In genomic region chr12:132506730-132507538, GRCh38 we compare ENCODE assay signal across 8 cellular contexts. TPM values are rescaled to one million over a fixed set of nuclear protein-coding genes. Genes with fewer than 3 reads are reported as not detected.
DNase-seq lines count a peak whose midpoint lies in the region; ATAC-seq lines count a peak whose summit lies in the region.

No MANE protein-coding gene starts in this region.

- H3K4me3 Mint-ChIP-seq in activated CD4-positive, alpha-beta T cell treated with anti-CD3 and anti-CD28 coated beads, Interleukin-2, amount 10 ng/mL, durations not matched to agents 7 days and 5 days = peak overlapping the region; percentile 10

- ATAC-seq in HG03139 (IDR thresholded peaks at IDR 0.05; ENCODE audit: unreplicated experiment) = peak; percentile 76
- ATAC-seq in GM19035 (IDR thresholded peaks at IDR 0.05; ENCODE audit: unreplicated experiment) = no peak

- CTCF ChIA-PET in activated CD4-positive, alpha-beta T cell treated with anti-CD3 and anti-CD28 coated beads, Interleukin-2, amount 10 ng/mL, durations not matched to agents 7 days and 5 days (lab: Charles Lee) = interaction anchor here (0.7 to 1.0 kb wide), 2 partner anchors 9 to 64 kb away, joined by 3 to 5 read pairs; no protein-coding TSS in a partner anchor

- DNase-seq in DMS 273 treated with DMSO at 0.1 percent for 48 hours (lab: John Stamatoyannopoulos, UW) = peak; percentile 73
- peak; percentile 79 for DNase-seq in activated CD4-positive, alpha-beta T cell treated with anti-CD3 and anti-CD28 coated beads, Interleukin-2, amount 10 ng/mL, durations not matched to agents 7 days and 5 days
- peak; percentile 41 for DNase-seq in effector CD4-positive, alpha-beta T cell
- peak; percentile 60 for DNase-seq in midbrain (lab: John Stamatoyannopoulos, UW)
- peak; percentile 9 to 22 for DNase-seq in stimulated activated CD8-positive, alpha-beta memory T cell treated with anti-CD3 and anti-CD28 coated beads, Interleukin-7, amount 100 ng/mL, for 1 hour (ENCODE audit: low read depth in 2 of 2)
- DNase-seq in COLO668 (lab: John Stamatoyannopoulos, UW; ENCODE audit: unreplicated experiment) = no peak

- H3K9me3 Mint-ChIP-seq in activated CD4-positive, alpha-beta T cell treated with anti-CD3 and anti-CD28 coated beads, Interleukin-2, amount 10 ng/mL, durations not matched to agents 7 days and 5 days = no peaks in the 10 kb centered on the region

- peak overlapping the region; percentile 88 for H3K27ac Mint-ChIP-seq in activated CD4-positive, alpha-beta T cell treated with anti-CD3 and anti-CD28 coated beads, Interleukin-2, amount 10 ng/mL, durations not matched to agents 7 days and 5 days

- no peaks in the 10 kb centered on the region for H3K27me3 Mint-ChIP-seq in activated CD4-positive, alpha-beta T cell treated with anti-CD3 and anti-CD28 coated beads, Interleukin-2, amount 10 ng/mL, durations not matched to agents 7 days and 5 days

- no peaks in the 10 kb centered on the region for H3K36me3 Mint-ChIP-seq in activated CD4-positive, alpha-beta T cell treated with anti-CD3 and anti-CD28 coated beads, Interleukin-2, amount 10 ng/mL, durations not matched to agents 7 days and 5 days (ENCODE audit: low read depth)

- POLR2A ChIA-PET in activated CD4-positive, alpha-beta T cell treated with anti-CD3 and anti-CD28 coated beads, Interleukin-2, amount 10 ng/mL, durations not matched to agents 7 days and 5 days (lab: Charles Lee) = interaction anchor here (0.7 kb wide), 1 partner anchor 1052 kb away, joined by 3 read pairs; no protein-coding TSS in a partner anchor

- peaks cover 34% of the 10 kb centered on the region for H3K4me1 Mint-ChIP-seq in activated CD4-positive, alpha-beta T cell treated with anti-CD3 and anti-CD28 coated beads, Interleukin-2, amount 10 ng/mL, durations not matched to agents 7 days and 5 days

RNA-seq across cellular contexts. Expression of gene FBRSL1, which starts 17.0 kb away (rescaled TPM):
- 10 to 100 TPM; 49.8 to 51.1 TPM for total RNA-seq in activated CD4-positive, alpha-beta T cell treated with anti-CD3 and anti-CD28 coated beads, Interleukin-2, amount 10 ng/mL, durations not matched to agents 7 days and 5 days
